ENCODE assay signal across 8 cellular contexts in the genomic region with DNA sequence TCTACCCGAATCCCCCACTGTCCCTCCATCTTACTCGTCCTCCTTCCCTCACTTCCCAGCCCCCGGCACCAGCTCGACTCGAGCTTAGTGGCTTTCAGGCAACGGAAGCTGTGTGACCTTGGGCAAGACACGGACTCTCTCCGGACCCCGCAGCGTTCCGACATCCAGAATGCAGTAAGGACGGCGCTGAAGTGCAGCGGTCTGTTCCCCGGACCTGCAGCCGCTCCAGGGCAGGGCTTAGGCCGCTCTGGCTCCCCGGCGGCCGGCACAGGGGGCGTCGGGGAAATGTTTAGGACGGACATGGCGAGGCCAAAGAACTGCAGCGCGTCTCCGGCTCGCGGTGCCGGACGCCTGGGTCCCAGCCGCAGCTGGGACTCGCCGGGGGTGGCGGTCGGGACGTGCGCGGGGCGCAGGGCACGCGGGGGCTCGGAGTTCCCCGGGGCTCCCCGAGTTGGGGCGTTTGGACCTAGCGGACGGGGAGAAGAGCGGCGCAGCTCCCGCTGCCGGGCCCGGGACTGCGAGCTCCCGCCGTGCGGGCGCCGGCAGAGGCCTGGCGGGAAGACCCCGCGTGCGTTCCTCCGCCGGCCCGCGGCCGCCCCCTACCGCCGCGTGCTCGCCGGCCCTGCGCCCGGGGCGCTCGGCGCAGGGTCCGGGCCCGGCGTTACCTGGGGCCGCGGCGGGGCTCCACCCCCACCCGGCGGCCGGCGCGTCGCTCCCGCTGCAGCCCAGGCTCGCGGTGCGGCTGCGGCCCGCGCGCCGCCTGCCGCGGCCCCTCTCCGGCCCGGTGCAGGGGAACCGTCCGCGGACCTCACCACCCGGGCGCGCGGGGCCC. TPM values are rescaled to one million over a fixed set of nuclear protein-coding genes. Genes with fewer than 3 reads are reported as not detected.
DNase-seq lines count a peak whose midpoint lies in the region; ATAC-seq, FAIRE-seq and TF ChIP-seq lines count a peak whose summit lies in the region.

No MANE protein-coding gene starts in this region.

- no peaks in the 10 kb centered on the region; the same call in 1 of the 2 replicates for H3K36me3 ChIP-seq in DOHH2 (ENCODE audit: control insufficient read depth, low read length)

- no peaks in the 10 kb centered on the region for H4K20me1 ChIP-seq in DOHH2 (ENCODE audit: control insufficient read depth, insufficient read depth, low read depth, low read length)

- DNase-seq in nephron progenitor cell (peak; percentile 42), superior temporal gyrus (ENCODE audit: extremely low spot score) (no peak), HTR-8/SVneo (ENCODE audit: insufficient read length, low spot score) (no peak)

- TF ChIP-seq CTCF in DOHH2 (IDR thresholded peaks at IDR 0.05; ENCODE audit: low read depth, low read length, poor library complexity, severe bottlenecking) (no peak), VCaP (conservative IDR thresholded peaks at IDR 0.05) (peak; percentile 80), nephron progenitor cell (IDR thresholded peaks at IDR 0.05) (no peak)

- no peak overlapping the region for H3K27ac Mint-ChIP-seq in nephron progenitor cell

- H3K9me2 ChIP-seq in DOHH2 (replicated peaks; ENCODE audit: control insufficient read depth, low read length) = no peaks in the 10 kb centered on the region

- H3K27ac ChIP-seq in DOHH2 (ENCODE audit: low read depth, low read length) = peak overlapping the region; percentile 68
- peak overlapping the region; percentile 95 for H3K27ac ChIP-seq in VCaP

- H3K4me3 Mint-ChIP-seq in nephron progenitor cell = peak overlapping the region; percentile 81

- peak; percentile 42 for ATAC-seq in GM19372 (IDR thresholded peaks at IDR 0.05; ENCODE audit: low read depth, unreplicated experiment)
- ATAC-seq in HG03354 (IDR thresholded peaks at IDR 0.05; ENCODE audit: poor library complexity, severe bottlenecking, unreplicated experiment) = peak; percentile 44
- peak; percentile 2 for ATAC-seq in esophagus mucosa

- no peaks in the 10 kb centered on the region for H3K36me3 Mint-ChIP-seq in nephron progenitor cell (ENCODE audit: low read depth)

- H3K27me3 Mint-ChIP-seq in nephron progenitor cell (ENCODE audit: low read depth, poor library complexity) = peaks cover 17% of the 10 kb centered on the region

- no peak for FAIRE-seq in HTR-8/SVneo (lab: Jason Lieb, UNC)

- no peaks in the 10 kb centered on the region for H3K9me3 Mint-ChIP-seq in nephron progenitor cell

- no peaks in the 10 kb centered on the region for H3K27me3 ChIP-seq in DOHH2 (ENCODE audit: control insufficient read depth, low read length)

- no peaks in the 10 kb centered on the region for H3K9me3 ChIP-seq in DOHH2 (ENCODE audit: control insufficient read depth, insufficient read depth, low read length)

- H3F3A ChIP-seq in DOHH2 (ENCODE audit: control insufficient read depth, insufficient read depth) = peaks cover 19% of the 10 kb centered on the region

- H3K4me2 ChIP-seq in DOHH2 (ENCODE audit: low read length) = peak overlapping the region; percentile 96

- peaks cover 61% of the 10 kb centered on the region for H3K4me1 Mint-ChIP-seq in nephron progenitor cell

- H3K4me1 ChIP-seq in DOHH2 (ENCODE audit: control insufficient read depth, low read length) = peaks cover 61% of the 10 kb centered on the region

- peaks cover 13% of the 10 kb centered on the region for H3K79me2 ChIP-seq in DOHH2 (ENCODE audit: control insufficient read depth, low read length)

- H3K4me3 ChIP-seq in DOHH2 (ENCODE audit: low read length) = peak overlapping the region; percentile 84

RNA-seq across cellular contexts. Expression of a gene that starts 5.6 kb away (rescaled TPM):
- total RNA-seq in esophagus mucosa = 22.0 TPM

RNA-seq across cellular contexts. Expression of a gene that starts 6.3 kb away (rescaled TPM):
- not detected for total RNA-seq in esophagus mucosa
